Comparison of ENCODE assay signal across 1 cellular context in the genomic region with DNA sequence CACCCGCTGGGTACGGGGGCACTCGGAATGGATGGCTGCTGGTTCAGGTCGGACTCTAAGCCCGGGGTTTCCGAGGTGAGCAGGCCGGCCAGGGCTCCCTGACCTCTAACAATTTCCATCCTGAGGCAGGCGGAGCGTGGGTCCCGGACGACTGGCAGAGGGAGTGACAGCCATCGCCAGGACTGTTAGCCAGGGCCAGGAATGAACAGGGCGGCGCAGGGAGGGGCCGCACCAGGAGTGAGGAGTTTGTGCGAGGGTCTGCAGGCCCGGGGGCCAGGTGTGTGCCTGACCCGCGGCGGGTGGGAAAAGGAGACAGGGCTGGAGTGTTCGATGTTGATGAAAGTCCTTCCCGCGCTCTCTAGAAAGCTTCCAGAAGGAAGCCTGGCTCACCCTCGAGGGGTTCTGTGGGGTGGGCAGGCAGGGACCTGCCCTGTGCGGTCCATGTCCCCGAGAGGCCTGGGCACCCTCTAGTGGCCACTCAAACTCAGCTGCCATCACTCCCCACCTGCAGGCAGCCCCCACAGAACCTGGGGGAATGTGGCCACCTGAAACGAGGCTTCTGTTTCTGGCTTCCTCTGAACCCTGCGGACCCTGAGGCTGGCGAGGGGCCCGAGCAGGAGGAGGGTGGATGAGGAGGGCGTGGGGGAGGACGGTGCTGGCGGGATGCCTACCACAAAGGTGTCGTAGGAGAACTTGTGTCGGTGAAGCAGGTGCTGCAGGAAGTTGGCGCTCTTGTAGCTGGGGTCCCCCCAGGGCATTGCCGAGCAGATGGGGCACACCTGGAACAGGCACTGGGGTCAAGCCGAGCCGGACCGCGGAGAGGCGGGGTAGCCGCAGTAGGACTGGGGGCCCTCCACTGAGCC.
TF ChIP-seq lines count a peak whose summit lies in the region.

No MANE protein-coding gene starts in this region.

TF ChIP-seq in endothelial cell of umbilical vein, 7 proteins besides CTCF, POLR2A, EP300 and RAD21:
- TF ChIP-seq MAX (IDR thresholded peaks at IDR 0.05; ENCODE audit: insufficient read depth, insufficient read length) (no peak), MYC (IDR thresholded peaks at IDR 0.05; ENCODE audit: low read depth, low read length) (no peak), FOS (IDR thresholded peaks at IDR 0.05; ENCODE audit: borderline replicate concordance, insufficient read depth, low read length) (no peak), GATA2 (IDR thresholded peaks at IDR 0.05; ENCODE audit: insufficient read depth, insufficient read length, low read depth, low read length) (no peak), POLR2AphosphoS5 (IDR thresholded peaks at IDR 0.05; ENCODE audit: insufficient read depth, low read depth, low read length) (no peak), EZH2 (IDR thresholded peaks at IDR 0.05; ENCODE audit: borderline replicate concordance, low read depth, low read length, severe bottlenecking) (no peak), JUN (IDR thresholded peaks at IDR 0.05; ENCODE audit: borderline replicate concordance, insufficient read depth, insufficient read length, low read depth) (no peak)
